In genomic region chr2:1816414-1816911, GRCh38 we compare ENCODE assay signal across 12 cellular contexts.
DNase-seq lines count a peak whose midpoint lies in the region; ATAC-seq and TF ChIP-seq lines count a peak whose summit lies in the region.
"Had no signal": no experiment of that assay in that cellular context is flagged by ENCODE, and none has a peak within 500 bp of the region (broad histone marks: within the 10 kb centered on the region; RNA-seq: fewer than 3 reads in every experiment).

No MANE protein-coding gene starts in this region.

- H3K27ac ChIP-seq in GM23248 (peak overlapping the region; percentile 92), dorsolateral prefrontal cortex (peak overlapping the region in 57 of 59 donors; percentile 17 to 92 (median 78)), lung (ENCODE audit: low read depth in 1 of 2, low read length in 1 of 2) (peak overlapping the region in 1 of 2 donors; percentile 72), stomach smooth muscle (ENCODE audit: low read length) (peak overlapping the region; percentile 86)

- H3K27me3 ChIP-seq in GM23248 (replicated peaks; ENCODE audit: insufficient read depth) (no peaks in the 10 kb centered on the region), dorsolateral prefrontal cortex (peaks cover 0 to 4% (median 0%) of the 10 kb centered on the region in 45 donors), lung (ENCODE audit: control insufficient read depth, insufficient read depth) (no peaks in the 10 kb centered on the region), stomach smooth muscle (ENCODE audit: control insufficient read depth in 1 of 2, insufficient read depth in 2 of 2, low read length in 2 of 2) (no peaks in the 10 kb centered on the region)

- in situ Hi-C loops in GM23248 (cut with MboI) = no loop called here

- H2AFZ ChIP-seq in GM23248 = peak overlapping the region; percentile 57

- H3K4me2 ChIP-seq in GM23248 (ENCODE audit: unreplicated experiment) = peak overlapping the region; percentile 76

- peaks cover 30% of the 10 kb centered on the region for H3K27me3 Mint-ChIP-seq in stimulated activated memory B cell treated with anti-CD40 and anti-IgM and Interleukin-4, amounts not matched to agents 10 μg/mL and 1 μg/mL and 100 μg/mL, for 72 hours
- peaks cover 2 to 16% (median 15%) of the 10 kb centered on the region in 5 donors for H3K27me3 Mint-ChIP-seq in naive thymus-derived CD8-positive, alpha-beta T cell

- WGBS in GM23248 (ENCODE audit: low coverage in 1 of 2, low lambda C conversion rate in 2 of 2, missing lambda C conversion rate in 2 of 2), 2 experiments = 19 to 22% methylated on average over 17 to 19 of the region's 19 CpGs
- 78 to 84% methylated on average over 18 to 19 of the region's 19 CpGs for WGBS in lung, 2 donors

- H3K4me3 ChIP-seq in GM23248 (peak overlapping the region; percentile 44), dorsolateral prefrontal cortex (peak overlapping the region in 3 of 59 donors; percentile 3 to 8 (median 4)), lung (no peak overlapping the region), stomach smooth muscle (ENCODE audit: low read length in 2 of 2) (peak overlapping the region; percentile 41 to 52)

- no peaks in the 10 kb centered on the region for H4K20me1 ChIP-seq in GM23248 (ENCODE audit: insufficient read depth)

- ATAC-seq in lung (ENCODE audit: insufficient read depth, low FRiP score) = peak; percentile 12
- no peak for ATAC-seq in stimulated activated memory B cell treated with anti-CD40 and anti-IgM and Interleukin-4, amounts not matched to agents 10 μg/mL and 1 μg/mL and 100 μg/mL, for 72 hours
- no peak for ATAC-seq in naive thymus-derived CD8-positive, alpha-beta T cell
- no peak for ATAC-seq in GM18861 (IDR thresholded peaks at IDR 0.05; ENCODE audit: unreplicated experiment)
- ATAC-seq: activated naive CD4-positive, alpha-beta T cell treated with anti-CD3 and anti-CD28 coated beads, Interleukin-2, amount 50 U/mL, for 72 hours had no signal

- H3F3A ChIP-seq in GM23248 (ENCODE audit: insufficient read depth) = 0 out of 2 replicates have a peak, but pooled peaks cover 8% of the 10 kb centered on the region

- H3K79me2 ChIP-seq in GM23248 (ENCODE audit: insufficient read depth) = no peaks in the 10 kb centered on the region

- H3K9ac ChIP-seq in GM23248 (peak overlapping the region; percentile 74), stomach smooth muscle (ENCODE audit: low read length in 2 of 2) (peak overlapping the region; percentile 69 to 91)

- H3K9me2 ChIP-seq in GM23248 (ENCODE audit: insufficient read depth) = no peaks in the 10 kb centered on the region

- peaks cover 22% of the 10 kb centered on the region for H3K4me1 ChIP-seq in GM23248 (ENCODE audit: insufficient read depth)
- peaks cover 0 to 4% of the 10 kb centered on the region in 2 donors for H3K4me1 ChIP-seq in lung (ENCODE audit: control insufficient read depth in 2 of 2, insufficient read depth in 2 of 2, low read length in 2 of 2)
- H3K4me1 ChIP-seq in stomach smooth muscle (ENCODE audit: control insufficient read depth, insufficient read depth, low read length) = peaks cover 25% of the 10 kb centered on the region

- DNase-seq in GM23248 (peak; percentile 79), dorsolateral prefrontal cortex (peak in 8 of 10 donors; percentile 44 to 76 (median 63)), lung (ENCODE audit: low spot score) (no peak), NK-92 (lab: John Stamatoyannopoulos, UW; ENCODE audit: unreplicated experiment) (no peak)
- DNase-seq in naive thymus-derived CD8-positive, alpha-beta T cell = no peak
- DNase-seq: activated CD4-positive, alpha-beta T cell treated with anti-CD3 and anti-CD28 coated beads, Interleukin-2, amount 10 ng/mL, durations not matched to agents 24 days and 14 days; Calu3; SHP77 had no signal

- no peak overlapping the region for H3K4me3 Mint-ChIP-seq in stimulated activated memory B cell treated with anti-CD40 and anti-IgM and Interleukin-4, amounts not matched to agents 10 μg/mL and 1 μg/mL and 100 μg/mL, for 72 hours
- H3K4me3 Mint-ChIP-seq in naive thymus-derived CD8-positive, alpha-beta T cell = no peak overlapping the region
- H3K4me3 Mint-ChIP-seq: activated CD4-positive, alpha-beta T cell treated with anti-CD3 and anti-CD28 coated beads, Interleukin-2, amount 10 ng/mL, durations not matched to agents 24 days and 14 days had no signal

- no peaks in the 10 kb centered on the region for H3K9me3 ChIP-seq in GM23248 (ENCODE audit: low read depth)
- H3K9me3 ChIP-seq in lung (ENCODE audit: control insufficient read depth in 2 of 2, insufficient read depth in 1 of 2, low read length in 1 of 2) = no peaks in the 10 kb centered on the region
- no peaks in the 10 kb centered on the region for H3K9me3 ChIP-seq in stomach smooth muscle (ENCODE audit: control insufficient read depth in 2 of 2, low read length in 2 of 2)

- H3K36me3 Mint-ChIP-seq in stimulated activated memory B cell treated with anti-CD40 and anti-IgM and Interleukin-4, amounts not matched to agents 10 μg/mL and 1 μg/mL and 100 μg/mL, for 72 hours = no peaks in the 10 kb centered on the region
- no peaks in the 10 kb centered on the region for H3K36me3 Mint-ChIP-seq in naive thymus-derived CD8-positive, alpha-beta T cell
- H3K36me3 Mint-ChIP-seq: activated naive CD4-positive, alpha-beta T cell treated with anti-CD3 and anti-CD28 coated beads, Interleukin-2, amount 50 U/mL, for 72 hours had no signal

- H3K9me3 Mint-ChIP-seq in stimulated activated memory B cell treated with anti-CD40 and anti-IgM and Interleukin-4, amounts not matched to agents 10 μg/mL and 1 μg/mL and 100 μg/mL, for 72 hours = no peaks in the 10 kb centered on the region
- no peaks in the 10 kb centered on the region for H3K9me3 Mint-ChIP-seq in naive thymus-derived CD8-positive, alpha-beta T cell
- H3K9me3 Mint-ChIP-seq: activated CD4-positive, alpha-beta T cell treated with anti-CD3 and anti-CD28 coated beads, Interleukin-2, amount 10 ng/mL, durations not matched to agents 24 days and 14 days; activated naive CD4-positive, alpha-beta T cell treated with anti-CD3 and anti-CD28 coated beads, Interleukin-2, amount 50 U/mL, for 72 hours had no signal

- intact Hi-C loops in dorsolateral prefrontal cortex (cut with DNase I) = no loop called here

- H3K36me3 ChIP-seq in GM23248 (ENCODE audit: low read depth) = no peaks in the 10 kb centered on the region
- H3K36me3 ChIP-seq in lung (ENCODE audit: control insufficient read depth in 2 of 2, insufficient read depth in 2 of 2, low read length in 2 of 2) = no peaks in the 10 kb centered on the region
- H3K36me3 ChIP-seq in stomach smooth muscle (ENCODE audit: control insufficient read depth in 2 of 2, insufficient read depth in 2 of 2, low read length in 2 of 2) = no peaks in the 10 kb centered on the region

- peaks cover 8% of the 10 kb centered on the region for H3K4me1 Mint-ChIP-seq in stimulated activated memory B cell treated with anti-CD40 and anti-IgM and Interleukin-4, amounts not matched to agents 10 μg/mL and 1 μg/mL and 100 μg/mL, for 72 hours
- H3K4me1 Mint-ChIP-seq in naive thymus-derived CD8-positive, alpha-beta T cell = peaks cover 0 to 3% (median under 1%) of the 10 kb centered on the region in 4 donors

- no peak overlapping the region for H3K27ac Mint-ChIP-seq in stimulated activated memory B cell treated with anti-CD40 and anti-IgM and Interleukin-4, amounts not matched to agents 10 μg/mL and 1 μg/mL and 100 μg/mL, for 72 hours
- no peak overlapping the region for H3K27ac Mint-ChIP-seq in naive thymus-derived CD8-positive, alpha-beta T cell
- H3K27ac Mint-ChIP-seq: activated CD4-positive, alpha-beta T cell treated with anti-CD3 and anti-CD28 coated beads, Interleukin-2, amount 10 ng/mL, durations not matched to agents 24 days and 14 days; activated naive CD4-positive, alpha-beta T cell treated with anti-CD3 and anti-CD28 coated beads, Interleukin-2, amount 50 U/mL, for 72 hours had no signal

- POLR2A ChIA-PET in naive thymus-derived CD8-positive, alpha-beta T cell (lab: Charles Lee) = no interaction called here

- TF ChIP-seq CTCF in dorsolateral prefrontal cortex (IDR thresholded peaks at IDR 0.05 in 54 of 56, conservative IDR thresholded peaks at IDR 0.05 in 2 of 56; ENCODE audit: low read depth in 1 of 56, partially characterized antibody in 56 of 56) = no peak
- TF ChIP-seq CTCF in lung (IDR thresholded peaks at IDR 0.05; ENCODE audit: control extremely low read depth, extremely low read depth) = no peak

Comparison
In these comparisons a context has a peak if more than half of its experiments do, and no peak if none do; other contexts are left out.
1. DNase-seq: peak in GM23248 (single experiment) and dorsolateral prefrontal cortex (8 of 10); none in lung (single experiment), NK-92 (single experiment) and naive thymus-derived CD8-positive, alpha-beta T cell (0 of 10).